Comparison of ENCODE assay signal across 1 cellular context in the genomic region with DNA sequence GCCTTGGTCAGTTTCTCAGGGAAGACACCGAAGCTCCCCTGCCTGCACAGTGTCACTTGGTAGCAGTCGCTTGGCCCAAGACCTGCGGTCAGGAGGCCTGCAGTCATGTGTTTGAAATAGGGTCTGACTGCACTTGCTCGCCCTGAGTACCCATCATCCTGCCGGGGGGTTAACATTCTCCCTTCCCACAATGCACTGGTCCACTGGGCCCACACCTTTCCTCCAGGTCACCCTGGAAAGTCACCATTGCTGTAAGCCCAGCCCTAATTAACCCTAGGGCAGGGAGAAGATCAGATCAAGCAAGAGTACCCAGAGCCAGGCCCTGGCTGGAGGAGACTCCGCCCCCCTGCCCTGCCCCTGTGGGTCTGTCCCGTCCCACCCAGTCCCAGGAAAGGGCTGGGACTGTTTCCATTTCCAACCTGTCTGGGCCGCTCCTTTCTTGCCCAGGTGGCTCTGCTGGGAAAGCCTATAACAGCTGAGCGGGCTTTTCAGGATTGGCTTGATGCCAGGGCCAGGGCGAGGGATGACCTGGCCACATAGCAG.
TF ChIP-seq lines count a peak whose summit lies in the region.

No MANE protein-coding gene starts in this region.

TF ChIP-seq in H1, 55 proteins besides CTCF, POLR2A, EP300 and RAD21:
- no peak for TF ChIP-seq RBBP5 (IDR thresholded peaks at IDR 0.05; ENCODE audit: borderline replicate concordance, low read depth, low read length)
